In the genomic region with DNA sequence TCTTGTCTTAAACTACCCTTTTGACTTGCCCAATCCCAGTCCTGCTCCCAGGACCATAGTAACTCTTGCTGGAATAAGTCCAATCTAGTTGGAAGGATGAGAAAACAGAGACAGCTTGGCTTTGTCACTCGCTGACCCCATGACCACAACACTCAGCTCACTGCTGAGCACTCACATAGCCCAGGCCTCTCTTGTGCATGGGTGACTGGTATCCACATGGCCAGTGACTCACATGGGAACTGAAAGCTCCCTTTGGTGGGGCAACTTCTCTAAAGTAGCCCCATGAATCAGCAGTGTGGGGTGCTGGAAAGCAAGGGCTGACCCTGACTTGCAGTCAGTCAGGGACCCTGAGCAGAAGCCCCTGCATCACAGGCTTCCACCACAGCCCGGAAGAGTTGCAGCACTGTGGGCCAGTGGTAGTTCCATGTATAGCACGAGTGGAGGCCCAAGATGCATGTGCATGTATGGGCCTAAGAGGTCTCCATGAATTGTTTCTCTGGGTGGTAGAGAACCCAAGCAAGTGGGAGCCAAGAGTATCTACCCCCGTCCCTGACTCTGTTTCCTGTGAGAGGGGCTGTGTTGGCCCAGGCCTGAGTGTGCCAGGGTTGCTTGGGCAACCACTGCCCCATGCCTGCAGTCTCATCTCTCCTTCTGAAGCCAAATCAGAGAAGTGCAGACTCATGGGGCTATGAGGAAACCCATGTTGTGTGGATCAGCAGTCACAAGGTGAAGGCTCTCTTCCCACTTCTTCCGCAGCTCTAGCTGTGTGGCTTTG, we compare ENCODE assay signal across 8 cellular contexts.
DNase-seq lines count a peak whose midpoint lies in the region; ATAC-seq lines count a peak whose summit lies in the region.

No MANE protein-coding gene starts in this region.

- DNase-seq in SW480 (ENCODE audit: low spot score) = peak; percentile 73
- peak; percentile 66 for DNase-seq in glomerular visceral epithelial cell (ENCODE audit: extremely low spot score)
- no peak for DNase-seq in NCI-H2107 treated with DMSO at 0.1 percent for 48 hours (lab: John Stamatoyannopoulos, UW; ENCODE audit: unreplicated experiment)
- DNase-seq in GDM1 (lab: John Stamatoyannopoulos, UW) = no peak

- ATAC-seq in GM18502 (IDR thresholded peaks at IDR 0.05; ENCODE audit: poor library complexity, unreplicated experiment) (peak; percentile 72), HG02763 (IDR thresholded peaks at IDR 0.05; ENCODE audit: unreplicated experiment) (peak; percentile 50), GM21367 (IDR thresholded peaks at IDR 0.05; ENCODE audit: unreplicated experiment) (no peak)

- no peak overlapping the region for H3K4me3 ChIP-seq in skin epidermis

- H3K27ac ChIP-seq in skin epidermis = peak overlapping the region in 18 of 21 experiments; percentile 32 to 85 (median 60)

Comparison
In these comparisons a context has a peak if more than half of its experiments do, and no peak if none do; other contexts are left out.
1. DNase-seq: peak in SW480 (single experiment) and glomerular visceral epithelial cell (single experiment); none in NCI-H2107 treated with DMSO at 0.1 percent for 48 hours (single experiment) and GDM1 (single experiment).